ENCODE assay signal across 33 cellular contexts in genomic region chr17:4633643-4634042, GRCh38. TPM values are rescaled to one million over a fixed set of nuclear protein-coding genes. Genes with fewer than 3 reads are reported as not detected.
"Had no signal": no experiment of that assay in that cellular context is flagged by ENCODE, and none has a peak within 500 bp of the region (broad histone marks: within the 10 kb centered on the region; RNA-seq: fewer than 3 reads in every experiment).

No MANE protein-coding gene starts in this region.

- H3K4me3 ChIP-seq: left ventricle myocardium inferior, lung, neural progenitor cell, right atrium auricular region, right lobe of liver, smooth muscle cell, suprapubic skin, thoracic aorta, tibial artery, upper lobe of right lung had no signal

- H3K27ac Mint-ChIP-seq: mesothelial cell of epicardium; naive B cell; natural killer cell; nephron progenitor cell; progenitor cell of endocrine pancreas; stimulated activated memory B cell treated with anti-CD40 and anti-IgM and Interleukin-4, amounts not matched to agents 10 μg/mL and 1 μg/mL and 100 μg/mL, for 72 hours had no signal

- H3K79me2 ChIP-seq: parathyroid adenoma had no signal

- H3K9ac ChIP-seq: neural progenitor cell, parathyroid adenoma had no signal

- H3K36me3 Mint-ChIP-seq: mesothelial cell of epicardium; natural killer cell; neural progenitor cell; stimulated activated memory B cell treated with anti-CD40 and anti-IgM and Interleukin-4, amounts not matched to agents 10 μg/mL and 1 μg/mL and 100 μg/mL, for 72 hours had no signal

- H3K36me3 ChIP-seq: left ventricle myocardium inferior, neural progenitor cell, neutrophil, right atrium auricular region, right lobe of liver, suprapubic skin, thoracic aorta, tibial artery, upper lobe of right lung had no signal

- H3K4me1 ChIP-seq: left ventricle myocardium inferior, parathyroid adenoma, right atrium auricular region, right lobe of liver, tibial artery, upper lobe of right lung had no signal

- DNase-seq: islet precursor cell; left ventricle myocardium inferior; mesendoderm; naive B cell; natural killer cell; occipital lobe; right lobe of liver; stimulated activated CD4-positive, alpha-beta T cell treated with anti-CD3 and anti-CD28 coated beads, Interleukin-1b, Interleukin-23, amount 100 ng/mL, for 48 hours; stimulated activated CD4-positive, alpha-beta T cell treated with anti-CD3 and anti-CD28 coated beads, Interleukin-2, amount 100 ng/mL, for 48 hours; stimulated activated CD4-positive, alpha-beta T cell treated with anti-CD3 and anti-CD28 coated beads, Interleukin-4, amount 100 ng/mL, for 4 hours; stimulated activated CD8-positive, alpha-beta memory T cell treated with anti-CD3 and anti-CD28 coated beads, Interleukin-4, amount 100 ng/mL, for 48 hours; stimulated activated naive CD4-positive, alpha-beta T cell treated with Interleukin-2 at 50 U/mL for 16 hours; tibial artery; trophoblast cell had no signal

- H3K4me2 ChIP-seq: neural progenitor cell, smooth muscle cell had no signal

- ATAC-seq: natural killer cell; right lobe of liver; stimulated activated memory B cell treated with anti-CD40 and anti-IgM and Interleukin-4, amounts not matched to agents 10 μg/mL and 1 μg/mL and 100 μg/mL, for 72 hours; upper lobe of right lung had no signal

- FAIRE-seq: urothelium cell line had no signal

- H2AFZ ChIP-seq: neural progenitor cell, parathyroid adenoma had no signal

- H3K9me3 ChIP-seq: left ventricle myocardium inferior, neutrophil, right atrium auricular region, right lobe of liver, suprapubic skin, thoracic aorta, tibial artery, upper lobe of right lung had no signal

- H3K9me3 Mint-ChIP-seq: mesothelial cell of epicardium, natural killer cell, neural progenitor cell had no signal

- H3K4me3 Mint-ChIP-seq: mesothelial cell of epicardium; natural killer cell; nephron progenitor cell; neural progenitor cell; stimulated activated memory B cell treated with anti-CD40 and anti-IgM and Interleukin-4, amounts not matched to agents 10 μg/mL and 1 μg/mL and 100 μg/mL, for 72 hours had no signal

- H3K27me3 ChIP-seq: right atrium auricular region, right lobe of liver had no signal

- H3K27ac ChIP-seq: left ventricle myocardium inferior, neural progenitor cell, neutrophil, parathyroid adenoma, right atrium auricular region, right lobe of liver, suprapubic skin, thoracic aorta, tibial artery, upper lobe of right lung had no signal

RNA-seq across cellular contexts. Expression of gene ALOX15, which starts 7.8 kb away (rescaled TPM):
- total RNA-seq: kidney epithelial cell, mononuclear cell, natural killer cell, occipital lobe, osteocyte, pulmonary artery endothelial cell, renal cortical epithelial cell, smooth muscle cell, thoracic aorta had no signal

RNA-seq across cellular contexts. Expression of gene SMTNL2, which starts 49.3 kb away (rescaled TPM):
- total RNA-seq: mononuclear cell, natural killer cell, pulmonary artery endothelial cell had no signal
